In the genomic region with DNA sequence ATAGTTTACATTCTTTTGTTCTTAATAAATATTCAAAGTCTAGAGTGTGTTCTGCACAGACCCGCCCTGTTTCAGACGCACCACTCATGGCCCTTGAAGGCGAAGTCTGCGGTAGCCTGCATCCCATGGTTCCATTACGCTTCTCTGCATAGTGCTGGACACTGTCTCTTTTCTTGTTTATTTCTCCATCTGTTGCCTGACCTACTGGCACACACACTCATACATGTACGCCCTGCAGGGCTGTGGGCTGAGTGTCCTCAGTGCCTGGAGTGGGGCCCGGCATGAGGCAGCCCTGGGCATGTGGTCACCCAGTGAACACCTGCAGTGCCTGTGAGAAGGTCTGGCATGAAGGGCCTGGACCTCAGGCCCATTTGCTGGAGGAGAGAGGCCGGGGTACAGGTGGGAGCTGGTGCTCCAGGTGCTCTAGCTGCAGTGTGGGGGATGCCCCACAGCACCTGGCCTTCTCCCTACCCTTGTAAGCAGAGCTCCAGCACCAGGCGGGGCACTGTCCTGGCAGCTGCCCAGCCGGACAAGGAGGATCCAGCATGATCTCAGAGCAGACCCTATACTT, we compare ENCODE assay signal across 1 cellular context.
TF ChIP-seq lines count a peak whose summit lies in the region.

No MANE protein-coding gene starts in this region.

TF ChIP-seq in H1, 55 proteins besides CTCF, POLR2A, EP300 and RAD21 (continued from another document):
- TF ChIP-seq SRF (IDR thresholded peaks at IDR 0.05; ENCODE audit: low read depth, low read length) (no peak), EGR1 (IDR thresholded peaks at IDR 0.05; ENCODE audit: borderline replicate concordance, low read depth, low read length) (no peak), HDAC2 (IDR thresholded peaks at IDR 0.05; ENCODE audit: borderline replicate concordance in 1 of 2, low read depth in 2 of 2, low read length in 2 of 2) (no peak)
